In genomic region chr4:168509786-168510185, GRCh38 we compare ENCODE assay signal across 11 cellular contexts. TPM values are rescaled to one million over a fixed set of nuclear protein-coding genes. Genes with fewer than 3 reads are reported as not detected.
DNase-seq lines count a peak whose midpoint lies in the region; ATAC-seq and TF ChIP-seq lines count a peak whose summit lies in the region.
"Had no signal": no experiment of that assay in that cellular context is flagged by ENCODE, and none has a peak within 500 bp of the region (broad histone marks: within the 10 kb centered on the region; RNA-seq: fewer than 3 reads in every experiment).

No MANE protein-coding gene starts in this region.

- ATAC-seq in SK-N-SH treated with all-trans-retinoic acid at 6 μM for 48 hours: no peak
- no peak for ATAC-seq in sciatic nerve

- H3K9me3 ChIP-seq in SK-N-SH: no peaks in the 10 kb centered on the region
- no peaks in the 10 kb centered on the region for H3K9me3 ChIP-seq in effector memory CD4-positive, alpha-beta T cell (ENCODE audit: control insufficient read depth, low read length)

- H3F3A ChIP-seq in SK-N-SH (replicated peaks; ENCODE audit: insufficient read depth): peaks cover 4% of the 10 kb centered on the region

- no peak overlapping the region for H3K27ac ChIP-seq in SK-N-SH (ENCODE audit: low read depth in 2 of 2, low read length in 1 of 2)
- no peak overlapping the region for H3K27ac ChIP-seq in effector memory CD4-positive, alpha-beta T cell (ENCODE audit: insufficient read depth, low read length, poor library complexity, severe bottlenecking)
- H3K27ac ChIP-seq: coronary artery, VCaP had no signal

- H3K36me3 ChIP-seq in SK-N-SH (replicated peaks in 1 of 2; ENCODE audit: control insufficient read depth in 1 of 2, insufficient read depth in 2 of 2, low read length in 1 of 2): no peaks in the 10 kb centered on the region
- no peaks in the 10 kb centered on the region for H3K36me3 ChIP-seq in effector memory CD4-positive, alpha-beta T cell (ENCODE audit: control insufficient read depth, insufficient read depth, low read length)

- no peak overlapping the region for H3K4me3 ChIP-seq in SK-N-SH (ENCODE audit: low read depth in 2 of 2, low read length in 1 of 2)
- no peak overlapping the region for H3K4me3 ChIP-seq in effector memory CD4-positive, alpha-beta T cell (ENCODE audit: insufficient read depth, low read depth, low read length, poor library complexity, severe bottlenecking)
- H3K4me3 ChIP-seq: coronary artery had no signal

- H4K20me1 ChIP-seq in SK-N-SH (ENCODE audit: insufficient read depth): no peaks in the 10 kb centered on the region

- H3K79me2 ChIP-seq in SK-N-SH (ENCODE audit: insufficient read depth): no peaks in the 10 kb centered on the region

- intact Hi-C loops in sciatic nerve (cut with DNase I): loop anchor here (10.0 kb wide), 1 partner anchor 405 kb away; no protein-coding TSS in a partner anchor

- DNase-seq in SK-N-SH (no peak), type B pancreatic cell (ENCODE audit: extremely low spot score, unreplicated experiment) (no peak), sciatic nerve (ENCODE audit: low spot score) (no peak), progenitor cell of endocrine pancreas (ENCODE audit: low spot score, unreplicated experiment) (no peak)
- DNase-seq in effector memory CD4-positive, alpha-beta T cell: peak in 2 of 3 donors; percentile 7 to 18
- DNase-seq in stimulated activated CD4-positive, alpha-beta T cell treated with anti-CD3 and anti-CD28 coated beads, Interleukin-4, amount 100 ng/mL, for 24 hours: peak; percentile 51
- DNase-seq: NCI-H774 had no signal

- H3K9me2 ChIP-seq in SK-N-SH: no peaks in the 10 kb centered on the region

- no peaks in the 10 kb centered on the region for H3K27me3 ChIP-seq in SK-N-SH (ENCODE audit: insufficient read depth)
- no peaks in the 10 kb centered on the region for H3K27me3 ChIP-seq in effector memory CD4-positive, alpha-beta T cell (replicated peaks; ENCODE audit: control insufficient read depth, insufficient read depth, low read length, poor library complexity, severe bottlenecking)

- WGBS in SK-N-SH (ENCODE audit: low lambda C conversion rate): 77% methylated on average over 4 of the region's 4 CpGs

- H3K9me3 Mint-ChIP-seq in T-helper 1 cell treated with Interleukin-12 subunit alpha and Interleukin-12 subunit beta and Interleukin-4 antibody, amounts not matched to agents 30 μg/mL and 1 μg/mL, for 36 hours: no peaks in the 10 kb centered on the region
- no peaks in the 10 kb centered on the region for H3K9me3 Mint-ChIP-seq in type B pancreatic cell
- H3K9me3 Mint-ChIP-seq in progenitor cell of endocrine pancreas (ENCODE audit: low read depth): no peaks in the 10 kb centered on the region

- CTCF ChIA-PET in SK-N-SH (lab: Yijun Ruan, JAX): interaction anchor here (1.1 kb wide), 1 partner anchor 976 kb away, joined by 3 read pairs; no protein-coding TSS in a partner anchor

- H3K36me3 Mint-ChIP-seq in T-helper 1 cell treated with Interleukin-12 subunit alpha and Interleukin-12 subunit beta and Interleukin-4 antibody, amounts not matched to agents 30 μg/mL and 1 μg/mL, for 36 hours (ENCODE audit: low read depth): no peaks in the 10 kb centered on the region
- no peaks in the 10 kb centered on the region for H3K36me3 Mint-ChIP-seq in type B pancreatic cell
- no peaks in the 10 kb centered on the region for H3K36me3 Mint-ChIP-seq in progenitor cell of endocrine pancreas (ENCODE audit: insufficient read depth)

- peak overlapping the region; percentile 11 for H3K4me3 Mint-ChIP-seq in T-helper 1 cell treated with Interleukin-12 subunit alpha and Interleukin-12 subunit beta and Interleukin-4 antibody, amounts not matched to agents 30 μg/mL and 1 μg/mL, for 36 hours
- H3K4me3 Mint-ChIP-seq in type B pancreatic cell (no peak overlapping the region), progenitor cell of endocrine pancreas (ENCODE audit: low read depth) (no peak overlapping the region)

- TF ChIP-seq CTCF in SK-N-SH (IDR thresholded peaks at IDR 0.05) (no peak), type B pancreatic cell (conservative IDR thresholded peaks at IDR 0.05) (no peak), progenitor cell of endocrine pancreas (IDR thresholded peaks at IDR 0.05; ENCODE audit: unreplicated experiment) (no peak)

- H2AFZ ChIP-seq in SK-N-SH (ENCODE audit: low read depth): no peak overlapping the region

- H3K4me1 Mint-ChIP-seq in T-helper 1 cell treated with Interleukin-12 subunit alpha and Interleukin-12 subunit beta and Interleukin-4 antibody, amounts not matched to agents 30 μg/mL and 1 μg/mL, for 36 hours (ENCODE audit: low read depth): peaks cover 28% of the 10 kb centered on the region
- peaks cover 4% of the 10 kb centered on the region for H3K4me1 Mint-ChIP-seq in type B pancreatic cell (ENCODE audit: unreplicated experiment)
- H3K4me1 Mint-ChIP-seq in progenitor cell of endocrine pancreas (ENCODE audit: low read depth): no peaks in the 10 kb centered on the region

- H3K4me2 ChIP-seq in SK-N-SH: no peak overlapping the region

- H3K27ac Mint-ChIP-seq in T-helper 1 cell treated with Interleukin-12 subunit alpha and Interleukin-12 subunit beta and Interleukin-4 antibody, amounts not matched to agents 30 μg/mL and 1 μg/mL, for 36 hours: peak overlapping the region; percentile 50
- H3K27ac Mint-ChIP-seq in type B pancreatic cell: no peak overlapping the region
- H3K27ac Mint-ChIP-seq in progenitor cell of endocrine pancreas: no peak overlapping the region

- peaks cover 11% of the 10 kb centered on the region for H3K27me3 Mint-ChIP-seq in T-helper 1 cell treated with Interleukin-12 subunit alpha and Interleukin-12 subunit beta and Interleukin-4 antibody, amounts not matched to agents 30 μg/mL and 1 μg/mL, for 36 hours (ENCODE audit: low read depth)
- no peaks in the 10 kb centered on the region for H3K27me3 Mint-ChIP-seq in type B pancreatic cell
- H3K27me3 Mint-ChIP-seq in progenitor cell of endocrine pancreas: peaks cover 10% of the 10 kb centered on the region

- H3K9ac ChIP-seq in SK-N-SH: no peak overlapping the region

- TF ChIP-seq RAD21 in SK-N-SH (IDR thresholded peaks at IDR 0.05; ENCODE audit: low read length): no peak

- H3K4me1 ChIP-seq in SK-N-SH (ENCODE audit: control insufficient read depth in 1 of 2, insufficient read depth in 2 of 2, low read depth in 1 of 2, low read length in 1 of 2): no peaks in the 10 kb centered on the region; a peak in 2 of 4 replicates
- H3K4me1 ChIP-seq in effector memory CD4-positive, alpha-beta T cell (ENCODE audit: control insufficient read depth, insufficient read depth, low read length, poor library complexity, severe bottlenecking): peaks cover 15% of the 10 kb centered on the region

- POLR2A ChIA-PET in SK-N-SH (lab: Yijun Ruan, JAX): no interaction called here

- TF ChIP-seq EP300 in SK-N-SH (IDR thresholded peaks at IDR 0.05; ENCODE audit: borderline replicate concordance in 1 of 2, low read depth in 1 of 2, low read length in 1 of 2): no peak

TF ChIP-seq in SK-N-SH, 30 proteins besides CTCF, POLR2A, EP300 and RAD21:
- TF ChIP-seq FOSL2 (IDR thresholded peaks at IDR 0.05; ENCODE audit: borderline replicate concordance, low read depth) (peak; percentile 14; the same call in 1 of the 2 replicates), IRF3 (IDR thresholded peaks at IDR 0.05; ENCODE audit: low read depth, low read length) (no peak), FOXM1 (IDR thresholded peaks at IDR 0.05; ENCODE audit: low read depth) (no peak)

TF ChIP-seq in SK-N-SH treated with all-trans-retinoic acid at 6 μM for 48 hours, 23 proteins besides CTCF, POLR2A, EP300 and RAD21:
- TF ChIP-seq GLIS3 (CRISPR knock-in tag; IDR thresholded peaks at IDR 0.05): no peak
- no peak for TF ChIP-seq CSDC2 (CRISPR knock-in tag; IDR thresholded peaks at IDR 0.05)
- TF ChIP-seq ZNF8 (CRISPR knock-in tag; IDR thresholded peaks at IDR 0.05): no peak
- no peak for TF ChIP-seq RARB (CRISPR knock-in tag; IDR thresholded peaks at IDR 0.05)
- no peak for TF ChIP-seq PPARA (CRISPR knock-in tag; IDR thresholded peaks at IDR 0.05; ENCODE audit: borderline replicate concordance)

RNA-seq across cellular contexts. Expression of gene PALLD, which starts 12.9 kb away (rescaled TPM):
- 22.4 and 33.0 TPM in 2 replicates for polyA plus RNA-seq in SK-N-SH (2012; rRNA removed)
- 54.6 and 60.0 TPM in 2 replicates for polyA plus RNA-seq in SK-N-SH (2012; cell fraction: cytosol; rRNA removed)
- 38.7 and 55.5 TPM in 2 replicates for polyA plus RNA-seq in SK-N-SH (2012; cell fraction: nucleus; rRNA removed)
- 38.3 and 93.5 TPM in 2 replicates for total RNA-seq in type B pancreatic cell (ENCODE audit: low replicate concordance)
- total RNA-seq in sciatic nerve: 104 TPM
- 43.2 and 46.5 TPM in 2 replicates for total RNA-seq in progenitor cell of endocrine pancreas

RNA-seq across cellular contexts. Expression of gene DDX60L, which starts 29.5 kb away (rescaled TPM):
- 5.6 and 7.1 TPM in 2 replicates for polyA plus RNA-seq in SK-N-SH (2012; rRNA removed)
- 6.1 and 6.6 TPM in 2 replicates for polyA plus RNA-seq in SK-N-SH (2012; cell fraction: cytosol; rRNA removed)
- polyA plus RNA-seq in SK-N-SH (2012; cell fraction: nucleus; rRNA removed): 10.6 and 21.5 TPM in 2 replicates
- total RNA-seq in type B pancreatic cell (ENCODE audit: low replicate concordance): 5.3 and 12.1 TPM in 2 replicates
- 28.3 TPM for total RNA-seq in sciatic nerve
- 1.1 and 1.2 TPM in 2 replicates for total RNA-seq in progenitor cell of endocrine pancreas

Comparison
In these comparisons a context has a peak if more than half of its experiments do, and no peak if none do; other contexts are left out.
1. DNase-seq: peak in effector memory CD4-positive, alpha-beta T cell (2 of 3) and stimulated activated CD4-positive, alpha-beta T cell treated with anti-CD3 and anti-CD28 coated beads, Interleukin-4, amount 100 ng/mL, for 24 hours (single experiment); none in SK-N-SH (single experiment), type B pancreatic cell (single experiment), sciatic nerve (single experiment) and progenitor cell of endocrine pancreas (single experiment).